Comparison of ENCODE assay signal across 4 cellular contexts in the genomic region with DNA sequence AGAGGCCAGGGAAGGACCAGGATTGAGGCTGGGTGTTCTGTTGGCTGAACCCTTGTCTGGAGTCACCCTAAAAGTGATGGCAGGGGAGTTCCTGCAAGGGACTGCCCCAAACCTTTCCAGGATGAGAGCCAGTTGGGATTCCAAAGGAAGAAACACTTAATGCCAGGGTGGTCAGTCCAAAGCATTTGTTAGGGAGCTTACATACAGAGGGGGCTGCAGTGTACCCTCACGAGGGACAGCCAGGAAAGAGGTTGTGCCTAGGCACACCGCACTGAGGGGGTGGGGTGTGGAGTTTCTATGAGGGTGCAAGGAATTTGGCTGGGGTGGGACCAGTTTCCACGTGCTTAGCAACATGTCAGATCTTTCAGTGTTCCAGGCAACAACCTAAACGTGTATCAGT. TPM values are rescaled to one million over a fixed set of nuclear protein-coding genes. Genes with fewer than 3 reads are reported as not detected.
"Had no signal": no experiment of that assay in that cellular context is flagged by ENCODE, and none has a peak within 500 bp of the region (broad histone marks: within the 10 kb centered on the region; RNA-seq: fewer than 3 reads in every experiment).

No MANE protein-coding gene starts in this region.

RNA-seq across cellular contexts. Expression of gene TUBA3E, which starts 9.3 kb away (rescaled TPM):
- total RNA-seq: GM23248, H7, HT-29 had no signal
- polyA plus RNA-seq: GM23248, IgD-negative memory B cell had no signal

RNA-seq across cellular contexts. Expression of gene CCDC74B, which starts 44.0 kb away (rescaled TPM):
- polyA plus RNA-seq: IgD-negative memory B cell had no signal

RNA-seq across cellular contexts. Expression of gene POTEF, which starts 59.9 kb away (rescaled TPM):
- total RNA-seq: GM23248 had no signal
- polyA plus RNA-seq: GM23248, IgD-negative memory B cell had no signal
